1 cellular context compared by ENCODE assay signal in genomic region chr10:35129185-35129674, GRCh38.
TF ChIP-seq lines count a peak whose summit lies in the region.

No MANE protein-coding gene starts in this region.

TF ChIP-seq in K562, 482 proteins besides CTCF, POLR2A, EP300 and RAD21 (continues in another document):
- TF ChIP-seq GATAD2B (IDR thresholded peaks at IDR 0.05; ENCODE audit: borderline replicate concordance) (peak; percentile 44; the same call in 1 of the 2 replicates), MECOM (CRISPR knock-in tag; IDR thresholded peaks at IDR 0.05) (no peak), ZNF609 (CRISPR knock-in tag; IDR thresholded peaks at IDR 0.05; ENCODE audit: borderline replicate concordance) (no peak), ZHX1 (conservative IDR thresholded peaks at IDR 0.05; ENCODE audit: low read length) (no peak), MCM5 (IDR thresholded peaks at IDR 0.05; ENCODE audit: low read depth) (no peak), CEBPZ (IDR thresholded peaks at IDR 0.05; ENCODE audit: borderline replicate concordance, low read depth, low read length) (no peak), GTF2B (IDR thresholded peaks at IDR 0.05; ENCODE audit: extremely low read depth, insufficient read length) (no peak), ZNF778 (CRISPR knock-in tag; IDR thresholded peaks at IDR 0.05) (no peak), HDAC1 (IDR thresholded peaks at IDR 0.05) (no peak), ARID1B (IDR thresholded peaks at IDR 0.05) (peak; percentile 20; the same call in 1 of the 2 replicates), ZNF507 (tag; conservative IDR thresholded peaks at IDR 0.05) (no peak), ZNF740 (CRISPR knock-in tag; IDR thresholded peaks at IDR 0.05) (no peak), ZNF740 (tag; IDR thresholded peaks at IDR 0.05) (no peak), SMARCE1 (IDR thresholded peaks at IDR 0.05) (peak; percentile 49; the same call in 1 of the 2 replicates), ZBTB12 (CRISPR knock-in tag; IDR thresholded peaks at IDR 0.05) (no peak), CLOCK (CRISPR knock-in tag; IDR thresholded peaks at IDR 0.05; ENCODE audit: borderline replicate concordance) (no peak), JUND (IDR thresholded peaks at IDR 0.05; ENCODE audit: borderline replicate concordance, low read depth, low read length) (peak; percentile 60), JUND (tag; IDR thresholded peaks at IDR 0.05; ENCODE audit: borderline replicate concordance, low read depth, low read length) (peak; percentile 48; the same call in 1 of the 3 replicates), ERF (CRISPR knock-in tag; IDR thresholded peaks at IDR 0.05) (no peak), NR4A1 (CRISPR knock-in tag; IDR thresholded peaks at IDR 0.05) (no peak), NR4A1 (tag; IDR thresholded peaks at IDR 0.05) (no peak), THRA (IDR thresholded peaks at IDR 0.05) (no peak), BCLAF1 (IDR thresholded peaks at IDR 0.05; ENCODE audit: borderline replicate concordance in 1 of 2, control insufficient read depth in 1 of 2, low read depth in 2 of 2, low read length in 1 of 2) (no peak), ESRRB (CRISPR knock-in tag; IDR thresholded peaks at IDR 0.05; ENCODE audit: borderline replicate concordance) (no peak), BMI1 (IDR thresholded peaks at IDR 0.05; ENCODE audit: low read length) (no peak), SMARCB1 (IDR thresholded peaks at IDR 0.05; ENCODE audit: insufficient read length, low read depth) (peak; percentile 91), NR0B1 (IDR thresholded peaks at IDR 0.05; ENCODE audit: partially characterized antibody) (no peak), TAF9B (IDR thresholded peaks at IDR 0.05; ENCODE audit: partially characterized antibody) (no peak)
